Comparison of ENCODE assay signal across 31 cellular contexts in the genomic region with DNA sequence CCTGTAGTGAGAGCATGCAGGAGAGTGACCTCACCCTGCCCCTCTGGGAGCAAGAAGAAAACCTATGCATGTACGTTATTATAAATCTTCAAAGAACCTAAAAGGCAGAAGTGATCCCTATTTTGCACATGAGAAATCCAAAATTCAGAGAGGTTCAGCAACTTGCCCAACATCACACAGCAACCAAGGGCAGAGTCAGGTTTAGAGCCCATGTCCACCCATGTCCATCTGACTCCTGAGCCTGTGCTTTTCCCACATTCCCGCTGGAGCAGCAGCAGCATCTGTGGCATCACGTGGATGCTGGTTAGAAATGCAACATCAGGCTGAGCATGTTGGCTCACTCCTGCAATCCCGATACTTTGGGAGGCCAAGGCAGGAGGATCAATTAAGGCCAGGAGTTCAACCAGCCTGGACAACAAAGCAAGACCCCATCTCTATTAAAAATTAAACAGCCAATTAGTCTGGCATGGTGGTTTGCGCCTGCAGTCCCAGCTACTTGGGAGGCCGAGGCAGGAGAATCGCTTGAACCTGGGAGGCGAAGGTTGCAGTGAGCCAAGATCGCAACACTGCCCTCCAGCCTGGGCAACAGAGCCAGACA. TPM values are rescaled to one million over a fixed set of nuclear protein-coding genes. Genes with fewer than 3 reads are reported as not detected.
A peak's percentile ranks its signal among the peaks of the same experiment; 100 is the strongest.
DNase-seq lines count a peak whose midpoint lies in the region; ATAC-seq, FAIRE-seq and TF ChIP-seq lines count a peak whose summit lies in the region.
"Had no signal": no experiment of that assay in that cellular context is flagged by ENCODE, and none has a peak within 500 bp of the region (broad histone marks: within the 10 kb centered on the region; RNA-seq: fewer than 3 reads in every experiment).

No MANE protein-coding gene starts in this region.

- H3K36me3 ChIP-seq in HepG2 (replicated peaks in 1 of 2; ENCODE audit: control insufficient read depth in 1 of 2, insufficient read depth in 2 of 2, low read length in 2 of 2), result peaks cover 43 to 57% of the 10 kb centered on the region in 2 experiments
- peaks cover 0 to 48% (median 16%) of the 10 kb centered on the region in 4 donors for H3K36me3 ChIP-seq in right lobe of liver
- peaks cover 47% of the 10 kb centered on the region for H3K36me3 ChIP-seq in K562 (ENCODE audit: control insufficient read depth, insufficient read depth, low read length)
- peaks cover 2 to 72% (median 19%) of the 10 kb centered on the region in 3 donors for H3K36me3 ChIP-seq in tibial nerve
- peaks cover 29% of the 10 kb centered on the region for H3K36me3 ChIP-seq in SJCRH30

- H2AFZ ChIP-seq in HepG2 (ENCODE audit: low read length) (no peak overlapping the region), K562 (ENCODE audit: low read depth, low read length) (no peak overlapping the region)

- BruUV-seq in HepG2 (replicated peaks; lab: Mats Ljungman, UMichigan) (no TSS peak), K562 (replicated peaks; lab: Mats Ljungman, UMichigan) (no TSS peak)

- 86% methylated on average over 8 of the region's 9 CpGs for WGBS in HepG2 (ENCODE audit: low lambda C conversion rate)
- WGBS in right lobe of liver (ENCODE audit: insufficient coverage, low coverage, low lambda C conversion rate, missing lambda C conversion rate), result 78% methylated on average over 5 of the region's 9 CpGs
- 74% methylated on average over 9 of the region's 9 CpGs for WGBS in K562 (ENCODE audit: insufficient coverage, low coverage, missing lambda C conversion rate)
- WGBS in tibial nerve, 2 donors, result 73 to 76% methylated on average over 9 of the region's 9 CpGs

- H3K79me2 ChIP-seq in HepG2 (ENCODE audit: insufficient read depth, low read length), result no peaks in the 10 kb centered on the region
- H3K79me2 ChIP-seq in K562 (ENCODE audit: control insufficient read depth, insufficient read depth, low read length), result no peaks in the 10 kb centered on the region

- TF ChIP-seq RAD21 in HepG2 (CRISPR knock-in tag; IDR thresholded peaks at IDR 0.05) (no peak), K562 (CRISPR knock-in tag; conservative IDR thresholded peaks at IDR 0.05 in 1 of 2, IDR thresholded peaks at IDR 0.05 in 1 of 2) (no peak)

- H3K9ac ChIP-seq in HepG2 (ENCODE audit: insufficient read depth, low read depth, low read length) (no peak overlapping the region), K562 (ENCODE audit: insufficient read depth in 1 of 2, low read depth in 2 of 2, low read length in 2 of 2) (no peak overlapping the region)
- H3K9ac ChIP-seq: BLaER1 had no signal

- intact Hi-C loops in HepG2 (cut with micrococcal nuclease; ENCODE audit: unreplicated experiment) (no loop called here), right lobe of liver (cut with DNase I) (no loop called here), K562 (cut with micrococcal nuclease) (no loop called here), posterior vena cava (cut with DNase I) (no loop called here)

- no peaks in the 10 kb centered on the region for H3K9me1 ChIP-seq in K562 (ENCODE audit: control insufficient read depth, insufficient read depth, low read length)

- no peak for TF ChIP-seq CTCF in HepG2 (CRISPR knock-in tag; IDR thresholded peaks at IDR 0.05)
- no peak for TF ChIP-seq CTCF in right lobe of liver (IDR thresholded peaks at IDR 0.05)
- no peak for TF ChIP-seq CTCF in K562 (IDR thresholded peaks at IDR 0.05 in 2 of 3, conservative IDR thresholded peaks at IDR 0.05 in 1 of 3; ENCODE audit: insufficient read depth in 2 of 3, low read depth in 1 of 3, low read length in 3 of 3)
- no peak for TF ChIP-seq CTCF in tibial nerve (IDR thresholded peaks at IDR 0.05)

- FAIRE-seq in HepG2 (lab: Jason Lieb, UNC) (no peak), K562 (lab: Jason Lieb, UNC) (no peak)
- FAIRE-seq: GM12878, GM12892, GM18507 had no signal

- ATAC-seq in HepG2 (no peak), right lobe of liver (no peak), K562 (no peak)
- ATAC-seq: GM12878 had no signal

- in situ Hi-C loops in HepG2 (cut with HindIII; ENCODE audit: extremely low pct_ligation_motif_present, low pct_unique_long_range_greater_than_20kb), result no loop called here
- in situ Hi-C loops in K562 (cut with MboI), result no loop called here

- H3K27me3 ChIP-seq in HepG2 (ENCODE audit: control insufficient read depth in 1 of 2, insufficient read depth in 2 of 2, low read length in 2 of 2) (no peaks in the 10 kb centered on the region), right lobe of liver (no peaks in the 10 kb centered on the region), K562 (ENCODE audit: control insufficient read depth in 2 of 2, insufficient read depth in 2 of 2, low read length in 2 of 2) (no peaks in the 10 kb centered on the region), tibial nerve (no peaks in the 10 kb centered on the region), SJCRH30 (no peaks in the 10 kb centered on the region)
- H3K27me3 ChIP-seq: BLaER1 had no signal

- POLR2A ChIA-PET in HepG2 (lab: Yijun Ruan, JAX), result no interaction called here
- POLR2A ChIA-PET in K562 (lab: Yijun Ruan, JAX), result interaction anchor here (1.1 kb wide), 1 partner anchor 9 kb away, joined by 5 read pairs; no protein-coding TSS in a partner anchor

- TF ChIP-seq POLR2A in HepG2 (IDR thresholded peaks at IDR 0.05; ENCODE audit: insufficient read depth in 1 of 2, low read depth in 2 of 2, low read length in 2 of 2), result no peak
- no peak for TF ChIP-seq POLR2A in right lobe of liver (IDR thresholded peaks at IDR 0.05)
- TF ChIP-seq POLR2A in K562 (conservative IDR thresholded peaks at IDR 0.05), result no peak
- TF ChIP-seq POLR2A in tibial nerve (IDR thresholded peaks at IDR 0.05), result no peak

- no peak overlapping the region for H3K4me2 ChIP-seq in HepG2 (ENCODE audit: low read depth, low read length)
- no peak overlapping the region for H3K4me2 ChIP-seq in K562 (ENCODE audit: insufficient read depth, low read length)
- H3K4me2 ChIP-seq: BLaER1 had no signal

- CTCF ChIA-PET in HepG2 (lab: Yijun Ruan, JAX; ENCODE audit: low intra/inter-chr PET ratio, low total read pairs) (no interaction called here), K562 (lab: Yijun Ruan, JAX; ENCODE audit: low intra/inter-chr PET ratio) (no interaction called here)

- H3K4me1 ChIP-seq in HepG2 (ENCODE audit: insufficient read depth, low read length), result peaks cover 10% of the 10 kb centered on the region
- no peaks in the 10 kb centered on the region for H3K4me1 ChIP-seq in right lobe of liver
- peaks cover 2 to 8% of the 10 kb centered on the region in 2 experiments; a peak in 4 of 5 replicates for H3K4me1 ChIP-seq in K562 (replicated peaks in 1 of 2; ENCODE audit: control insufficient read depth in 2 of 2, insufficient read depth in 2 of 2, low read length in 2 of 2)
- H3K4me1 ChIP-seq in tibial nerve, result peaks cover 0 to 6% (median 0%) of the 10 kb centered on the region in 4 donors
- no peaks in the 10 kb centered on the region for H3K4me1 ChIP-seq in SJCRH30
- H3K4me1 ChIP-seq: BE2C had no signal

- H3K4me3 ChIP-seq in HepG2 (replicated peaks in 1 of 3; ENCODE audit: insufficient read depth in 1 of 3, low read depth in 2 of 3, low read length in 3 of 3) (no peak overlapping the region), right lobe of liver (no peak overlapping the region), K562 (no peak overlapping the region), tibial nerve (no peak overlapping the region), SJCRH30 (no peak overlapping the region)
- H3K4me3 ChIP-seq: BLaER1, GM12878 had no signal

- no peak overlapping the region for H3K27ac ChIP-seq in HepG2 (ENCODE audit: extremely low read length, insufficient read depth, low read length)
- no peak overlapping the region for H3K27ac ChIP-seq in right lobe of liver
- no peak overlapping the region for H3K27ac ChIP-seq in K562 (ENCODE audit: extremely low read depth, low read depth, low read length)
- no peak overlapping the region for H3K27ac ChIP-seq in tibial nerve
- H3K27ac ChIP-seq in SJCRH30, result no peak overlapping the region
- H3K27ac ChIP-seq: 22Rv1, BLaER1 had no signal

- H3K9me3 ChIP-seq in HepG2 (ENCODE audit: low read length) (no peaks in the 10 kb centered on the region), right lobe of liver (no peaks in the 10 kb centered on the region), K562 (replicated peaks; ENCODE audit: control insufficient read depth, insufficient read depth, low read depth, low read length) (no peaks in the 10 kb centered on the region), tibial nerve (no peaks in the 10 kb centered on the region), SJCRH30 (replicated peaks) (no peaks in the 10 kb centered on the region)
- H3K9me3 ChIP-seq: BE2C, BLaER1 had no signal

- no peak for TF ChIP-seq EP300 in HepG2 (IDR thresholded peaks at IDR 0.05; ENCODE audit: low read depth in 2 of 2, low read length in 2 of 2)
- no peak for TF ChIP-seq EP300 in HepG2 (CRISPR knock-in tag; IDR thresholded peaks at IDR 0.05; ENCODE audit: borderline replicate concordance)
- no peak for TF ChIP-seq EP300 in K562 (IDR thresholded peaks at IDR 0.05; ENCODE audit: low read length)
- TF ChIP-seq EP300 in tibial nerve (IDR thresholded peaks at IDR 0.05), result no peak

- no peaks in the 10 kb centered on the region for H4K20me1 ChIP-seq in HepG2 (ENCODE audit: insufficient read depth, low read length)
- H4K20me1 ChIP-seq in K562 (replicated peaks; ENCODE audit: control insufficient read depth, insufficient read depth, low read length), result 0 out of 2 replicates have a peak, but pooled peaks cover 5% of the 10 kb centered on the region
- H4K20me1 ChIP-seq: BLaER1 had no signal

- DNase-seq in HepG2 (ENCODE audit: low spot score), result no peak
- DNase-seq in right lobe of liver, result no peak
- DNase-seq in K562 (ENCODE audit: extremely low read depth in 1 of 4, low spot score in 3 of 4), result no peak
- DNase-seq in posterior vena cava (ENCODE audit: low spot score), result peak; percentile 1
- no peak for DNase-seq in tibial nerve (ENCODE audit: low spot score in 2 of 2)
- DNase-seq in NCI-H2227 treated with DMSO at 0.1 percent for 48 hours (lab: John Stamatoyannopoulos, UW), result no peak
- no peak for DNase-seq in SJCRH30
- DNase-seq: ACHN; BE2C; C1 segment of cervical spinal cord; CD4-positive, alpha-beta memory T cell; CD4-positive, CD25-positive, alpha-beta regulatory T cell; CD8-positive, alpha-beta memory T cell; COR-L47; DMS 273 treated with DMSO at 0.1 percent for 48 hours; DMS153; DMS53; DMS79; DND-41; EL; GDM1 had no signal

RNA-seq across cellular contexts. Expression of a gene that starts 26.3 kb away (rescaled TPM):
- 23.3 and 36.2 TPM in 2 replicates for total RNA-seq in HepG2 (2016; rRNA removed; fragmentation: Illumina TruSeq; extraction: Trizol)
- total RNA-seq in HepG2 (2016; cell fraction: cytosol; rRNA removed; fragmentation: Illumina TruSeq; extraction: Trizol; ENCODE audit: low read depth), result 48.3 and 64.6 TPM in 2 replicates
- total RNA-seq in HepG2 (2016; cell fraction: insoluble cytoplasmic fraction; rRNA removed; fragmentation: Illumina TruSeq; extraction: Trizol), result 19.9 and 37.6 TPM in 2 replicates
- total RNA-seq in HepG2 (2016; cell fraction: membrane; rRNA removed; fragmentation: Illumina TruSeq; extraction: Trizol), result 53.5 and 59.9 TPM in 2 replicates
- total RNA-seq in HepG2 (2016; cell fraction: nucleus; rRNA removed; fragmentation: Illumina TruSeq; extraction: Trizol), result 55.5 and 57.5 TPM in 2 replicates
- polyA plus RNA-seq in HepG2 (2011; rRNA removed), result 94.8 and 117 TPM in 2 replicates
- polyA plus RNA-seq in HepG2 (2011; cell fraction: cytosol; rRNA removed), result 72.4 and 79.6 TPM in 2 replicates
- polyA plus RNA-seq in HepG2 (2011; cell fraction: nucleus; rRNA removed), result 323 and 325 TPM in 2 replicates
- polyA plus RNA-seq in HepG2 (2012), result 36.8 and 41.4 TPM in 2 replicates
- polyA plus RNA-seq in HepG2 (2016; cell fraction: cytosol; fragmentation: Illumina TruSeq; extraction: Trizol; ENCODE audit: low read depth), result 50.0 and 66.7 TPM in 2 replicates
- polyA plus RNA-seq in HepG2 (2016; cell fraction: insoluble cytoplasmic fraction; fragmentation: Illumina TruSeq; extraction: Trizol; ENCODE audit: low read depth), result 23.8 and 27.8 TPM in 2 replicates
- polyA plus RNA-seq in HepG2 (2016; cell fraction: membrane; fragmentation: Illumina TruSeq; extraction: Trizol; ENCODE audit: low read depth), result 50.2 and 62.5 TPM in 2 replicates
- 84.6 and 91.3 TPM in 2 replicates for polyA plus RNA-seq in HepG2 (2016; cell fraction: nucleus; fragmentation: Illumina TruSeq; extraction: Trizol; ENCODE audit: insufficient read depth, low read depth)
- polyA minus RNA-seq in HepG2 (2011; rRNA and poly(A)+ RNA removed; ENCODE audit: low replicate concordance), result 102 and 146 TPM in 2 replicates
- 28.3 and 29.5 TPM in 2 replicates for polyA minus RNA-seq in HepG2 (2011; cell fraction: cytosol; rRNA and poly(A)+ RNA removed)
- polyA minus RNA-seq in HepG2 (2011; cell fraction: nucleus; rRNA and poly(A)+ RNA removed), result 139 and 160 TPM in 2 replicates
- total RNA-seq in right lobe of liver, result 10 to 100 TPM; 11.3 to 15.2 (median 13.7) TPM
- 203 and 313 TPM in 2 replicates for total RNA-seq in K562 (2011; cell fraction: chromatin; rRNA removed; ENCODE audit: low replicate concordance)
- total RNA-seq in K562 (2011; cell fraction: nucleolus; rRNA removed), result 169 and 173 TPM in 2 replicates
- 165 and 179 TPM in 2 replicates for total RNA-seq in K562 (2011; cell fraction: nucleoplasm; rRNA removed)
- 12.6 and 20.0 TPM in 2 replicates for total RNA-seq in K562 (2014; rRNA removed)
- 11.5 and 14.7 TPM in 2 replicates for total RNA-seq in K562 (2014; rRNA removed; fragmentation: Illumina TruSeq; extraction: Trizol)
- total RNA-seq in K562 (2015; rRNA removed; fragmentation: Illumina TruSeq; extraction: Trizol), result 16.5 and 18.5 TPM in 2 replicates
- 20.6 and 26.3 TPM in 2 replicates for total RNA-seq in K562 (2021)
- polyA plus RNA-seq in K562 (2011; rRNA removed), result 33.2 and 45.8 TPM in 2 replicates
- 36.0 and 51.2 TPM in 2 replicates for polyA plus RNA-seq in K562 (2011; cell fraction: cytosol; rRNA removed)
- 219 and 305 TPM in 2 replicates for polyA plus RNA-seq in K562 (2011; cell fraction: nucleus; rRNA removed)
- polyA plus RNA-seq in K562 (2012), result 14.2 and 22.5 TPM in 2 replicates
- 21.2 and 22.6 TPM in 2 replicates for polyA plus RNA-seq in K562 (2014; fragmentation: Illumina TruSeq; extraction: Trizol)
- polyA plus RNA-seq in K562 (2014; fragmentation: Nextera tagmentation; extraction: Ambion mirVana), result 10 to 100 TPM in 1 of 2 experiments, 1 to 10 TPM in 1; 6.9 to 12.1 TPM
- polyA plus RNA-seq in K562 (2014; rRNA removed), result 26.0 and 28.8 TPM in 2 replicates
- 49.2 and 53.8 TPM in 2 replicates for polyA minus RNA-seq in K562 (2011; rRNA and poly(A)+ RNA removed)
- polyA minus RNA-seq in K562 (2011; cell fraction: cytosol; rRNA and poly(A)+ RNA removed), result 26.8 and 31.0 TPM in 2 replicates
- polyA minus RNA-seq in K562 (2011; cell fraction: nucleus; rRNA and poly(A)+ RNA removed), result 59.0 and 95.2 TPM in 2 replicates
- 10 to 100 TPM; 27.4 to 30.7 TPM for total RNA-seq in posterior vena cava
- 10 to 100 TPM; 34.3 to 69.5 (median 46.6) TPM for total RNA-seq in tibial nerve
- total RNA-seq in SJCRH30 (2014; rRNA removed; shearing (Covaris generic)), result 11.3 and 15.2 TPM in 2 replicates

RNA-seq across cellular contexts. Expression of a gene that starts 26.6 kb away (rescaled TPM):
- total RNA-seq in HepG2 (2016; rRNA removed; fragmentation: Illumina TruSeq; extraction: Trizol), result 97.3 and 123 TPM in 2 replicates
- total RNA-seq in HepG2 (2016; cell fraction: cytosol; rRNA removed; fragmentation: Illumina TruSeq; extraction: Trizol; ENCODE audit: low read depth), result 9.7 and 10.7 TPM in 2 replicates
- total RNA-seq in HepG2 (2016; cell fraction: insoluble cytoplasmic fraction; rRNA removed; fragmentation: Illumina TruSeq; extraction: Trizol), result 100 and 112 TPM in 2 replicates
- total RNA-seq in HepG2 (2016; cell fraction: membrane; rRNA removed; fragmentation: Illumina TruSeq; extraction: Trizol), result 29.4 and 30.9 TPM in 2 replicates
- total RNA-seq in HepG2 (2016; cell fraction: nucleus; rRNA removed; fragmentation: Illumina TruSeq; extraction: Trizol), result 61.8 and 69.4 TPM in 2 replicates
- 47.6 and 55.0 TPM in 2 replicates for polyA plus RNA-seq in HepG2 (2011; rRNA removed)
- 25.4 and 34.3 TPM in 2 replicates for polyA plus RNA-seq in HepG2 (2011; cell fraction: cytosol; rRNA removed)
- 65.2 and 68.0 TPM in 2 replicates for polyA plus RNA-seq in HepG2 (2011; cell fraction: nucleus; rRNA removed)
- 21.6 and 22.2 TPM in 2 replicates for polyA plus RNA-seq in HepG2 (2012)
- 5.7 and 5.8 TPM in 2 replicates for polyA plus RNA-seq in HepG2 (2016; cell fraction: cytosol; fragmentation: Illumina TruSeq; extraction: Trizol; ENCODE audit: low read depth)
- polyA plus RNA-seq in HepG2 (2016; cell fraction: insoluble cytoplasmic fraction; fragmentation: Illumina TruSeq; extraction: Trizol; ENCODE audit: low read depth), result 116 and 128 TPM in 2 replicates
- polyA plus RNA-seq in HepG2 (2016; cell fraction: membrane; fragmentation: Illumina TruSeq; extraction: Trizol; ENCODE audit: low read depth), result 15.2 TPM in 2 replicates
- 101 and 108 TPM in 2 replicates for polyA plus RNA-seq in HepG2 (2016; cell fraction: nucleus; fragmentation: Illumina TruSeq; extraction: Trizol; ENCODE audit: insufficient read depth, low read depth)
- 0.44 and 41.3 TPM in 2 replicates for polyA minus RNA-seq in HepG2 (2011; rRNA and poly(A)+ RNA removed; ENCODE audit: low replicate concordance)
- 24.2 and 32.3 TPM in 2 replicates for polyA minus RNA-seq in HepG2 (2011; cell fraction: cytosol; rRNA and poly(A)+ RNA removed)
- 32.1 and 39.7 TPM in 2 replicates for polyA minus RNA-seq in HepG2 (2011; cell fraction: nucleus; rRNA and poly(A)+ RNA removed)
- total RNA-seq in right lobe of liver, result 100 to 1,000 TPM; 160 to 378 (median 305) TPM
- 1.5 and 2.6 TPM in 2 replicates for total RNA-seq in K562 (2011; cell fraction: chromatin; rRNA removed; ENCODE audit: low replicate concordance)
- 0.92 and 1.2 TPM in 2 replicates for total RNA-seq in K562 (2011; cell fraction: nucleolus; rRNA removed)
- 1.0 and 2.2 TPM in 2 replicates for total RNA-seq in K562 (2011; cell fraction: nucleoplasm; rRNA removed)
- 0.05 TPM in 1 of 2 replicates, not detected in the other for total RNA-seq in K562 (2014; rRNA removed)
- total RNA-seq in K562 (2014; rRNA removed; fragmentation: Illumina TruSeq; extraction: Trizol), result 0.06 and 0.11 TPM in 2 replicates
- total RNA-seq in K562 (2015; rRNA removed; fragmentation: Illumina TruSeq; extraction: Trizol), result 0.08 and 0.18 TPM in 2 replicates
- 0.31 and 0.49 TPM in 2 replicates for total RNA-seq in K562 (2021)
- 0.18 and 0.45 TPM in 2 replicates for polyA plus RNA-seq in K562 (2011; rRNA removed)
- 0.21 and 0.27 TPM in 2 replicates for polyA plus RNA-seq in K562 (2011; cell fraction: cytosol; rRNA removed)
- 0.36 and 0.88 TPM in 2 replicates for polyA plus RNA-seq in K562 (2011; cell fraction: nucleus; rRNA removed)
- 0.13 and 0.47 TPM in 2 replicates for polyA plus RNA-seq in K562 (2012)
- polyA plus RNA-seq in K562 (2014; fragmentation: Illumina TruSeq; extraction: Trizol), result 0.10 TPM in 1 of 2 replicates, not detected in the other
- under 1 TPM; 0.01 to 0.04 TPM for polyA plus RNA-seq in K562 (2014; fragmentation: Nextera tagmentation; extraction: Ambion mirVana)
- 0.07 and 0.20 TPM in 2 replicates for polyA plus RNA-seq in K562 (2014; rRNA removed)
- 0.72 TPM in 1 of 2 replicates, not detected in the other for polyA minus RNA-seq in K562 (2011; rRNA and poly(A)+ RNA removed)
- polyA minus RNA-seq in K562 (2011; cell fraction: cytosol; rRNA and poly(A)+ RNA removed), result not detected in 2 replicates
- 0.13 and 0.67 TPM in 2 replicates for polyA minus RNA-seq in K562 (2011; cell fraction: nucleus; rRNA and poly(A)+ RNA removed)
- 1 to 10 TPM; 2.2 to 4.4 TPM for total RNA-seq in posterior vena cava
- 10 to 100 TPM in 3 of 4 donors, 1 to 10 TPM in 1; 9.6 to 24.0 (median 21.3) TPM for total RNA-seq in tibial nerve
- total RNA-seq in SJCRH30 (2014; rRNA removed; shearing (Covaris generic)), result 79.1 and 80.0 TPM in 2 replicates

RNA-seq across cellular contexts. Expression of a gene that starts 57.5 kb away (rescaled TPM):
- total RNA-seq in HepG2 (2016; rRNA removed; fragmentation: Illumina TruSeq; extraction: Trizol) (not detected in 2 replicates), right lobe of liver (not detected), K562 (2014; rRNA removed) (not detected in 2 replicates), K562 (2014; rRNA removed; fragmentation: Illumina TruSeq; extraction: Trizol) (not detected in 2 replicates), K562 (2015; rRNA removed; fragmentation: Illumina TruSeq; extraction: Trizol) (not detected in 2 replicates), K562 (2021) (not detected in 2 replicates), posterior vena cava (not detected), tibial nerve (not detected)
- not detected in 2 replicates for total RNA-seq in HepG2 (2016; cell fraction: cytosol; rRNA removed; fragmentation: Illumina TruSeq; extraction: Trizol; ENCODE audit: low read depth)
- total RNA-seq in HepG2 (2016; cell fraction: insoluble cytoplasmic fraction; rRNA removed; fragmentation: Illumina TruSeq; extraction: Trizol), result not detected in 2 replicates
- total RNA-seq in HepG2 (2016; cell fraction: membrane; rRNA removed; fragmentation: Illumina TruSeq; extraction: Trizol), result not detected in 2 replicates
- total RNA-seq in HepG2 (2016; cell fraction: nucleus; rRNA removed; fragmentation: Illumina TruSeq; extraction: Trizol), result not detected in 2 replicates
- polyA plus RNA-seq in HepG2 (2011; rRNA removed) (not detected in 2 replicates), K562 (2011; rRNA removed) (not detected in 2 replicates), K562 (2014; fragmentation: Illumina TruSeq; extraction: Trizol) (not detected in 2 replicates), K562 (2014; fragmentation: Nextera tagmentation; extraction: Ambion mirVana) (not detected), K562 (2014; rRNA removed) (not detected in 2 replicates)
- polyA plus RNA-seq in HepG2 (2011; cell fraction: cytosol; rRNA removed), result not detected in 2 replicates
- polyA plus RNA-seq in HepG2 (2011; cell fraction: nucleus; rRNA removed), result not detected in 2 replicates
- not detected in 2 replicates for polyA plus RNA-seq in HepG2 (2012)
- polyA plus RNA-seq in HepG2 (2016; cell fraction: cytosol; fragmentation: Illumina TruSeq; extraction: Trizol; ENCODE audit: low read depth), result not detected in 2 replicates
- not detected in 2 replicates for polyA plus RNA-seq in HepG2 (2016; cell fraction: insoluble cytoplasmic fraction; fragmentation: Illumina TruSeq; extraction: Trizol; ENCODE audit: low read depth)
- polyA plus RNA-seq in HepG2 (2016; cell fraction: membrane; fragmentation: Illumina TruSeq; extraction: Trizol; ENCODE audit: low read depth), result not detected in 2 replicates
- polyA plus RNA-seq in HepG2 (2016; cell fraction: nucleus; fragmentation: Illumina TruSeq; extraction: Trizol; ENCODE audit: insufficient read depth, low read depth), result not detected in 2 replicates
- not detected in 2 replicates for polyA minus RNA-seq in HepG2 (2011; rRNA and poly(A)+ RNA removed; ENCODE audit: low replicate concordance)
- not detected in 2 replicates for polyA minus RNA-seq in HepG2 (2011; cell fraction: cytosol; rRNA and poly(A)+ RNA removed)
- polyA minus RNA-seq in HepG2 (2011; cell fraction: nucleus; rRNA and poly(A)+ RNA removed), result not detected in 2 replicates
- total RNA-seq in K562 (2011; cell fraction: chromatin; rRNA removed; ENCODE audit: low replicate concordance), result not detected in 2 replicates
- not detected in 2 replicates for total RNA-seq in K562 (2011; cell fraction: nucleolus; rRNA removed)
- not detected in 2 replicates for total RNA-seq in K562 (2011; cell fraction: nucleoplasm; rRNA removed)
- polyA plus RNA-seq in K562 (2011; cell fraction: cytosol; rRNA removed), result not detected in 2 replicates
- not detected in 2 replicates for polyA plus RNA-seq in K562 (2011; cell fraction: nucleus; rRNA removed)
- polyA plus RNA-seq in K562 (2012), result not detected in 2 replicates
- polyA minus RNA-seq in K562 (2011; rRNA and poly(A)+ RNA removed), result not detected in 2 replicates
- not detected in 2 replicates for polyA minus RNA-seq in K562 (2011; cell fraction: cytosol; rRNA and poly(A)+ RNA removed)
- not detected in 2 replicates for polyA minus RNA-seq in K562 (2011; cell fraction: nucleus; rRNA and poly(A)+ RNA removed)
- not detected in 2 replicates for total RNA-seq in SJCRH30 (2014; rRNA removed; shearing (Covaris generic))
- total RNA-seq: A172; CD4-positive, alpha-beta memory T cell; CD4-positive, CD25-positive, alpha-beta regulatory T cell; CD8-positive, alpha-beta memory T cell; Daoy; G401; GM12878 had no signal
- polyA plus RNA-seq: AG04450; CD14-positive monocyte; CD4-positive, alpha-beta memory T cell; CD4-positive, CD25-positive, alpha-beta regulatory T cell; CD8-positive, alpha-beta memory T cell; GM12878 had no signal
